ENCODE assay signal across 8 cellular contexts in the genomic region with DNA sequence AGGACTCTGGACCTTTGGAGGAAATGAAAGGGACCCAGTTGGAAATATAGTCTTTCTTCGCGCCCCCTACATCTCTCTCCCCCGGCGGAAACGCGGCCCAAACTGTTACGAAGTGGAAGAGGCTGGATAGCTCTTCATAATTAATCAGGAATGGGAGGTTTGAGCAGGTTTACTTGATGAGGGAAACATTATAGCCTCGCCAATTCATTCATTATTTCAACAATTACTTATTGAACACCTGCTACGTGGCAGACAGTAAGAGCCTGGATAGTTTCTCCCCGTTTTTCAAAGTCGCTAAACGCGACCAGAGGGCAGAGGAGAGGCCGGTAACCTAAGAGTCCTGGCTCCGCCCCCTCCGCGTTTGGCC. TPM values are rescaled to one million over a fixed set of nuclear protein-coding genes. Genes with fewer than 3 reads are reported as not detected.
DNase-seq lines count a peak whose midpoint lies in the region; ATAC-seq and TF ChIP-seq lines count a peak whose summit lies in the region.

No MANE protein-coding gene starts in this region.

- H3K4me3 Mint-ChIP-seq in activated CD4-positive, alpha-beta T cell treated with anti-CD3 and anti-CD28 coated beads, Interleukin-2, amount 10 ng/mL, durations not matched to agents 7 days and 5 days, result peak overlapping the region; percentile 90

- H3K36me3 ChIP-seq in body of pancreas (replicated peaks in 1 of 2; ENCODE audit: insufficient read depth in 1 of 2, low read depth in 2 of 2) (no peaks in the 10 kb centered on the region), transverse colon (peaks cover 0 to 8% (median 0%) of the 10 kb centered on the region in 4 donors)

- DNase-seq in activated CD4-positive, alpha-beta T cell treated with anti-CD3 and anti-CD28 coated beads, Interleukin-2, amount 10 ng/mL, durations not matched to agents 7 days and 5 days, result peak; percentile 81
- DNase-seq in activated CD4-positive, alpha-beta T cell treated with anti-CD3 and anti-CD28 coated beads, Interleukin-2, amount 50 U/mL, for 1 hour, result no peak
- DNase-seq in body of pancreas (peak; percentile 90 to 95 (median 91)), lower leg skin (ENCODE audit: low spot score in 2 of 2) (no peak), transverse colon (peak; percentile 92), DMS 273 treated with DMSO at 0.1 percent for 48 hours (lab: John Stamatoyannopoulos, UW) (no peak)

- TF ChIP-seq CTCF in body of pancreas (IDR thresholded peaks at IDR 0.05) (no peak), lower leg skin (IDR thresholded peaks at IDR 0.05) (no peak), transverse colon (IDR thresholded peaks at IDR 0.05) (no peak)

- H3K4me1 ChIP-seq in body of pancreas (peaks cover 45% of the 10 kb centered on the region), transverse colon (peaks cover 26 to 35% (median 32%) of the 10 kb centered on the region in 4 donors)

- H3K36me3 Mint-ChIP-seq in activated CD4-positive, alpha-beta T cell treated with anti-CD3 and anti-CD28 coated beads, Interleukin-2, amount 10 ng/mL, durations not matched to agents 7 days and 5 days (ENCODE audit: low read depth), result peaks cover 14% of the 10 kb centered on the region

- WGBS in body of pancreas, 2 donors, result 0 to 1% methylated on average over 13 to 17 of the region's 17 CpGs
- WGBS in lower leg skin, 2 donors, result 1% methylated on average over 17 of the region's 17 CpGs
- 0% methylated on average over 3 to 17 of the region's 17 CpGs for WGBS in transverse colon (ENCODE audit: low coverage in 1 of 2), 2 donors

- H3K27me3 Mint-ChIP-seq in activated CD4-positive, alpha-beta T cell treated with anti-CD3 and anti-CD28 coated beads, Interleukin-2, amount 10 ng/mL, durations not matched to agents 7 days and 5 days, result peaks cover 19% of the 10 kb centered on the region

- no peaks in the 10 kb centered on the region for H3K27me3 ChIP-seq in body of pancreas
- peaks cover 37% of the 10 kb centered on the region for H3K27me3 ChIP-seq in transverse colon

- no peak for TF ChIP-seq EP300 in transverse colon (IDR thresholded peaks at IDR 0.05; ENCODE audit: low read depth)

- H3K9me3 Mint-ChIP-seq in activated CD4-positive, alpha-beta T cell treated with anti-CD3 and anti-CD28 coated beads, Interleukin-2, amount 10 ng/mL, durations not matched to agents 7 days and 5 days, result no peaks in the 10 kb centered on the region

- in situ Hi-C loops in transverse colon (cut with MboI; ENCODE audit: low pct_ligation_motif_present in 1 of 4, low pct_unique_long_range_greater_than_20kb in 1 of 4, low sequenced_read_pairs in 3 of 4), result no loop called here

- H3K4me3 ChIP-seq in body of pancreas, result peak overlapping the region; percentile 24 to 88
- H3K4me3 ChIP-seq in lower leg skin (ENCODE audit: low read depth, poor library complexity, severe bottlenecking), result peak overlapping the region; percentile 54
- peak overlapping the region; percentile 40 to 77 (median 64) for H3K4me3 ChIP-seq in transverse colon

- H3K27ac ChIP-seq in body of pancreas (peak overlapping the region; percentile 83 to 96 (median 91)), transverse colon (peak overlapping the region; percentile 90 to 96 (median 94))

- TF ChIP-seq POLR2A in body of pancreas (IDR thresholded peaks at IDR 0.05), result no peak
- no peak for TF ChIP-seq POLR2A in lower leg skin (IDR thresholded peaks at IDR 0.05)
- TF ChIP-seq POLR2A in transverse colon (IDR thresholded peaks at IDR 0.05), result no peak

- peak; percentile 31 for ATAC-seq in HG03520 (IDR thresholded peaks at IDR 0.05; ENCODE audit: unreplicated experiment)
- ATAC-seq in body of pancreas, result peak; percentile 71
- no peak for ATAC-seq in HG03442 (IDR thresholded peaks at IDR 0.05; ENCODE audit: unreplicated experiment)

- no peaks in the 10 kb centered on the region for H3K9me3 ChIP-seq in body of pancreas
- H3K9me3 ChIP-seq in transverse colon, result no peaks in the 10 kb centered on the region

- H3K4me1 Mint-ChIP-seq in activated CD4-positive, alpha-beta T cell treated with anti-CD3 and anti-CD28 coated beads, Interleukin-2, amount 10 ng/mL, durations not matched to agents 7 days and 5 days, result peaks cover 35% of the 10 kb centered on the region

- POLR2A ChIA-PET in activated CD4-positive, alpha-beta T cell treated with anti-CD3 and anti-CD28 coated beads, Interleukin-2, amount 10 ng/mL, durations not matched to agents 7 days and 5 days (lab: Charles Lee), result interaction anchor here (1.1 to 1.3 kb wide), 2 partner anchors 12 to 224 kb away, joined by 3 to 4 read pairs; a partner anchor contains a TSS

- intact Hi-C loops in body of pancreas (cut with DNase I) (no loop called here), lower leg skin (cut with DNase I; ENCODE audit: low total_unique reads) (loop anchor here (10.0 kb wide), 1 partner anchor 54 kb away; no protein-coding TSS in a partner anchor), transverse colon (cut with DNase I; ENCODE audit: low total_unique reads) (no loop called here)

- H3K27ac Mint-ChIP-seq in activated CD4-positive, alpha-beta T cell treated with anti-CD3 and anti-CD28 coated beads, Interleukin-2, amount 10 ng/mL, durations not matched to agents 7 days and 5 days, result peak overlapping the region; percentile 95

- CTCF ChIA-PET in activated CD4-positive, alpha-beta T cell treated with anti-CD3 and anti-CD28 coated beads, Interleukin-2, amount 10 ng/mL, durations not matched to agents 7 days and 5 days (lab: Charles Lee), result interaction anchor here (0.8 to 6.2 kb wide), 10 partner anchors 9 to 190 kb away, joined by 3 to 47 read pairs (median 20); a partner anchor contains a TSS

RNA-seq across cellular contexts. Expression of a gene that starts 0.2 kb away (rescaled TPM):
- 10 to 100 TPM in 1 of 2 experiments, 1 to 10 TPM in 1; 8.7 to 11.2 TPM for total RNA-seq in activated CD4-positive, alpha-beta T cell treated with anti-CD3 and anti-CD28 coated beads, Interleukin-2, amount 10 ng/mL, durations not matched to agents 7 days and 5 days
- total RNA-seq in body of pancreas (10 to 100 TPM; 12.7 to 38.6 TPM), lower leg skin (10 to 100 TPM; 18.2 to 25.3 (median 19.1) TPM), transverse colon (10 to 100 TPM; 16.7 to 56.3 (median 46.0) TPM)

RNA-seq across cellular contexts. Expression of a gene that starts 1.8 kb away (rescaled TPM):
- 1 to 10 TPM; 1.4 to 1.6 TPM for total RNA-seq in activated CD4-positive, alpha-beta T cell treated with anti-CD3 and anti-CD28 coated beads, Interleukin-2, amount 10 ng/mL, durations not matched to agents 7 days and 5 days
- total RNA-seq in body of pancreas, result 1 to 10 TPM; 2.6 to 5.3 TPM
- total RNA-seq in lower leg skin, result 1 to 10 TPM in 3 of 4 donors, under 1 TPM in 1; 0.56 to 4.5 (median 2.1) TPM
- total RNA-seq in transverse colon, result 10 to 100 TPM; 38.9 to 56.1 (median 49.4) TPM

RNA-seq across cellular contexts. Expression of a gene that starts 11.9 kb away (rescaled TPM):
- total RNA-seq in activated CD4-positive, alpha-beta T cell treated with anti-CD3 and anti-CD28 coated beads, Interleukin-2, amount 10 ng/mL, durations not matched to agents 7 days and 5 days, result 10 to 100 TPM; 63.6 to 68.9 TPM
- total RNA-seq in body of pancreas (10 to 100 TPM; 30.3 to 35.5 TPM), lower leg skin (10 to 100 TPM; 30.3 to 51.2 (median 32.7) TPM), transverse colon (10 to 100 TPM in 3 of 4 donors, 1 to 10 TPM in 1; 5.2 to 35.2 (median 33.5) TPM)

RNA-seq across cellular contexts. Expression of a gene that starts 24.9 kb away (rescaled TPM):
- total RNA-seq in activated CD4-positive, alpha-beta T cell treated with anti-CD3 and anti-CD28 coated beads, Interleukin-2, amount 10 ng/mL, durations not matched to agents 7 days and 5 days, result 10 to 100 TPM; 74.8 to 81.8 TPM
- total RNA-seq in body of pancreas, result 10 to 100 TPM; 17.9 to 30.0 TPM
- 10 to 100 TPM; 19.4 to 36.1 (median 20.1) TPM for total RNA-seq in lower leg skin
- 10 to 100 TPM in 3 of 4 donors, 1 to 10 TPM in 1; 4.4 to 24.5 (median 17.8) TPM for total RNA-seq in transverse colon

RNA-seq across cellular contexts. Expression of a gene that starts 30.9 kb away (rescaled TPM):
- under 1 TPM in 1 of 2 experiments, not detected in 1; 0.17 TPM for total RNA-seq in activated CD4-positive, alpha-beta T cell treated with anti-CD3 and anti-CD28 coated beads, Interleukin-2, amount 10 ng/mL, durations not matched to agents 7 days and 5 days
- total RNA-seq in body of pancreas (1 to 10 TPM in 1 of 2 donors, under 1 TPM in 1; 0.66 to 4.2 TPM), lower leg skin (10 to 100 TPM in 3 of 4 donors, 1 to 10 TPM in 1; 7.6 to 17.3 (median 11.5) TPM), transverse colon (10 to 100 TPM in 1 of 4 donors, 1 to 10 TPM in 1, under 1 TPM in 2; 0.48 to 34.4 (median 1.1) TPM)

Comparison
In these comparisons a context has a peak if more than half of its experiments do, and no peak if none do; other contexts are left out.
1. DNase-seq: peak in activated CD4-positive, alpha-beta T cell treated with anti-CD3 and anti-CD28 coated beads, Interleukin-2, amount 10 ng/mL, durations not matched to agents 7 days and 5 days (single experiment), body of pancreas (4 of 4) and transverse colon (single experiment); none in activated CD4-positive, alpha-beta T cell treated with anti-CD3 and anti-CD28 coated beads, Interleukin-2, amount 50 U/mL, for 1 hour (single experiment), lower leg skin (0 of 2) and DMS 273 treated with DMSO at 0.1 percent for 48 hours (single experiment).
2. RNA of a gene that starts 1.8 kb away (total RNA-seq): 38.9 to 56.1 TPM in transverse colon; 2.6 to 5.3 TPM in body of pancreas, 0.56 to 4.5 TPM in lower leg skin and 1.4 to 1.6 TPM in activated CD4-positive, alpha-beta T cell treated with anti-CD3 and anti-CD28 coated beads, Interleukin-2, amount 10 ng/mL, durations not matched to agents 7 days and 5 days; every median in the first group is over 4 times any median in the second.
3. Peak in every context shown above with its lines, with median percentiles within 50 percentile points of each other: H3K4me3 ChIP-seq.